Comparison of ENCODE assay signal across 19 cellular contexts in genomic region chr18:56060967-56061541, GRCh38.
"Had no signal": no experiment of that assay in that cellular context is flagged by ENCODE, and none has a peak within 500 bp of the region (broad histone marks: within the 10 kb centered on the region; RNA-seq: fewer than 3 reads in every experiment).

No MANE protein-coding gene starts in this region.

- H3K27me3 ChIP-seq: dorsolateral prefrontal cortex, hepatocyte, pancreas had no signal

- H3K27ac ChIP-seq: dorsolateral prefrontal cortex, hepatocyte, pancreas had no signal

- H3K4me1 Mint-ChIP-seq: natural killer cell had no signal

- ATAC-seq: left lobe of liver, mucosa of descending colon, natural killer cell, pancreas, right cardiac atrium had no signal

- H3K27ac Mint-ChIP-seq: natural killer cell, progenitor cell of endocrine pancreas had no signal

- H3K4me2 ChIP-seq: hepatocyte had no signal

- H3K4me3 ChIP-seq: dorsolateral prefrontal cortex, hepatocyte, mucosa of descending colon, pancreas had no signal

- DNase-seq: cortex of kidney; dorsolateral prefrontal cortex; effector CD8-positive, alpha-beta T cell; head of caudate nucleus; kidney glomerular epithelial cell; mucosa of descending colon; natural killer cell; occipital lobe; pancreas; right cardiac atrium; small intestine; stimulated activated CD4-positive, alpha-beta T cell treated with anti-CD3 and anti-CD28 coated beads, Interleukin-12 subunit alpha, Interleukin-12 subunit beta, amount 100 ng/mL, for 4 hours; stimulated activated naive CD4-positive, alpha-beta T cell; trophoblast cell had no signal

- H2AFZ ChIP-seq: hepatocyte had no signal

- H3K79me2 ChIP-seq: hepatocyte had no signal

- H3K27me3 Mint-ChIP-seq: progenitor cell of endocrine pancreas had no signal

- FAIRE-seq: islet of Langerhans, pancreas, small intestine had no signal

- H3K4me3 Mint-ChIP-seq: natural killer cell, neural crest cell had no signal

- H3K9me3 ChIP-seq: pancreas had no signal

- H3K36me3 ChIP-seq: pancreas had no signal

- H3K4me1 ChIP-seq: pancreas had no signal

- H3K36me3 Mint-ChIP-seq: natural killer cell had no signal
